In genomic region chr12:54786081-54786480, GRCh38 we compare ENCODE assay signal across 19 cellular contexts.
DNase-seq lines count a peak whose midpoint lies in the region; ATAC-seq and TF ChIP-seq lines count a peak whose summit lies in the region.
"Had no signal": no experiment of that assay in that cellular context is flagged by ENCODE, and none has a peak within 500 bp of the region (broad histone marks: within the 10 kb centered on the region; RNA-seq: fewer than 3 reads in every experiment).

No MANE protein-coding gene starts in this region.

- no peak overlapping the region for H3K4ac ChIP-seq in mesendoderm (ENCODE audit: low read depth, low read length)

- H2BK120ac ChIP-seq in mesendoderm (ENCODE audit: low read depth, low read length): no peak overlapping the region

- TF ChIP-seq CTCF in endodermal cell (conservative IDR thresholded peaks at IDR 0.05) (peak; percentile 65), vagina (IDR thresholded peaks at IDR 0.05) (no peak)

- H3K9me3 Mint-ChIP-seq in endodermal cell: peaks cover 60% of the 10 kb centered on the region

- peaks cover 10% of the 10 kb centered on the region for H3K36me3 Mint-ChIP-seq in endodermal cell (ENCODE audit: low read depth)

- no peak overlapping the region for H3K18ac ChIP-seq in mesendoderm (ENCODE audit: low read length)

- DNase-seq in ELF-1 (ENCODE audit: low read depth, low spot score) (peak; percentile 3), NT2/D1 (ENCODE audit: low read depth, low spot score) (peak; percentile 1), endodermal cell (peak; percentile 84), mesendoderm (peak; percentile 85), occipital lobe (lab: John Stamatoyannopoulos, UW) (no peak), vagina (ENCODE audit: extremely low spot score in 2 of 2) (no peak)
- DNase-seq: C1 segment of cervical spinal cord; CD8-positive, alpha-beta T cell; COR-L47; DMS153; DMS79 treated with DMSO at 0.1 percent for 48 hours; EL; GDM1; HCEC 1CT; HFFc6 had no signal

- peak overlapping the region; percentile 39 for H3K56ac ChIP-seq in mesendoderm (ENCODE audit: low read length)

- H3K27ac Mint-ChIP-seq in endodermal cell: no peak overlapping the region
- H3K27ac Mint-ChIP-seq: B cell; CD8-positive, alpha-beta T cell; HFFc6 had no signal

- H2AK5ac ChIP-seq in mesendoderm (ENCODE audit: low read length): no peak overlapping the region

- no peak for TF ChIP-seq POLR2A in vagina (IDR thresholded peaks at IDR 0.05)

- no peak overlapping the region for H3K9ac ChIP-seq in NT2/D1 (ENCODE audit: insufficient read length, low read depth)
- H3K9ac ChIP-seq in endodermal cell (ENCODE audit: extremely low read depth, low read length, poor library complexity, severe bottlenecking): no peak overlapping the region
- H3K9ac ChIP-seq in mesendoderm (ENCODE audit: low read length): no peak overlapping the region

- H2BK5ac ChIP-seq in mesendoderm (ENCODE audit: low read length): no peak overlapping the region

- peaks cover 4% of the 10 kb centered on the region for H3K4me1 Mint-ChIP-seq in endodermal cell
- H3K4me1 Mint-ChIP-seq: B cell had no signal

- no peak overlapping the region for H3K23ac ChIP-seq in mesendoderm (ENCODE audit: low read length)

- no peak overlapping the region for H2BK15ac ChIP-seq in mesendoderm (replicated peaks; ENCODE audit: low read depth)

- ATAC-seq in HG03469 (IDR thresholded peaks at IDR 0.05; ENCODE audit: unreplicated experiment) (no peak), GM21447 (IDR thresholded peaks at IDR 0.05; ENCODE audit: unreplicated experiment) (no peak)
- ATAC-seq: CD8-positive, alpha-beta T cell; K562 had no signal

- H3K4me1 ChIP-seq in NT2/D1 (ENCODE audit: insufficient read depth, insufficient read length): no peaks in the 10 kb centered on the region
- no peaks in the 10 kb centered on the region for H3K4me1 ChIP-seq in endodermal cell (ENCODE audit: control insufficient read depth, insufficient read depth, low read length)
- no peaks in the 10 kb centered on the region for H3K4me1 ChIP-seq in mesendoderm (ENCODE audit: control insufficient read depth, low read depth, low read length)
- no peaks in the 10 kb centered on the region for H3K4me1 ChIP-seq in vagina

- WGBS in endodermal cell (ENCODE audit: insufficient coverage in 1 of 2, insufficient read length in 1 of 2), 2 experiments: 67 to 72% methylated on average over 5 of the region's 5 CpGs
- WGBS in mesendoderm (ENCODE audit: extremely low coverage, insufficient coverage, low lambda C conversion rate): no CpG with 5 or more reads among the region's 5 CpGs

- H3K27me3 ChIP-seq in NT2/D1 (ENCODE audit: insufficient read depth, insufficient read length): no peaks in the 10 kb centered on the region
- H3K27me3 ChIP-seq in endodermal cell (ENCODE audit: control insufficient read depth, insufficient read depth, low read length, poor library complexity, severe bottlenecking): no peaks in the 10 kb centered on the region
- H3K27me3 ChIP-seq in mesendoderm (ENCODE audit: insufficient read depth, low read length, poor library complexity): no peaks in the 10 kb centered on the region
- no peaks in the 10 kb centered on the region for H3K27me3 ChIP-seq in vagina

- no peak overlapping the region for H3K4me2 ChIP-seq in mesendoderm (ENCODE audit: low read length)

- no peaks in the 10 kb centered on the region for H3K79me1 ChIP-seq in mesendoderm (ENCODE audit: low read length)

- intact Hi-C loops in vagina (cut with DNase I): no loop called here

- H3K4me3 ChIP-seq in NT2/D1 (ENCODE audit: insufficient read length, low read depth): no peak overlapping the region
- H3K4me3 ChIP-seq in endodermal cell (ENCODE audit: low read length): peak overlapping the region; percentile 12
- no peak overlapping the region for H3K4me3 ChIP-seq in mesendoderm (ENCODE audit: low read length)
- H3K4me3 ChIP-seq in vagina: no peak overlapping the region
- H3K4me3 ChIP-seq: K562 had no signal

- H3K79me2 ChIP-seq in mesendoderm (ENCODE audit: control insufficient read depth, insufficient read depth, low read length): no peaks in the 10 kb centered on the region

- H3K27ac ChIP-seq in endodermal cell (ENCODE audit: low read depth, low read length) (no peak overlapping the region), mesendoderm (ENCODE audit: low read depth, low read length) (no peak overlapping the region), vagina (no peak overlapping the region)

- H3K36me3 ChIP-seq in NT2/D1 (ENCODE audit: insufficient read depth, insufficient read length, low read length) (no peaks in the 10 kb centered on the region), endodermal cell (ENCODE audit: control insufficient read depth, insufficient read depth, low read length) (no peaks in the 10 kb centered on the region), mesendoderm (ENCODE audit: control insufficient read depth, insufficient read depth, low read length) (no peaks in the 10 kb centered on the region), vagina (no peaks in the 10 kb centered on the region)

- no peak overlapping the region for H3K4me3 Mint-ChIP-seq in endodermal cell
- H3K4me3 Mint-ChIP-seq: B cell; CD8-positive, alpha-beta T cell; HFFc6 had no signal

- no peak overlapping the region for H4K5ac ChIP-seq in mesendoderm (ENCODE audit: low read length)

- H3K27me3 Mint-ChIP-seq in endodermal cell (ENCODE audit: insufficient read depth): no peaks in the 10 kb centered on the region

- H4K8ac ChIP-seq in mesendoderm (ENCODE audit: low read depth, low read length): no peak overlapping the region

- peaks cover 35% of the 10 kb centered on the region for H3K9me3 ChIP-seq in NT2/D1 (ENCODE audit: insufficient read depth, low read length)
- peaks cover 58% of the 10 kb centered on the region for H3K9me3 ChIP-seq in endodermal cell (ENCODE audit: control insufficient read depth, low read length)
- no peaks in the 10 kb centered on the region for H3K9me3 ChIP-seq in vagina

Comparison
In these comparisons a context has a peak if more than half of its experiments do, and no peak if none do; other contexts are left out.
1. DNase-seq: peak in ELF-1 (single experiment), NT2/D1 (single experiment), endodermal cell (single experiment) and mesendoderm (single experiment); none in occipital lobe (single experiment) and vagina (0 of 2).